Comparison of ENCODE assay signal across 9 cellular contexts in the genomic region with DNA sequence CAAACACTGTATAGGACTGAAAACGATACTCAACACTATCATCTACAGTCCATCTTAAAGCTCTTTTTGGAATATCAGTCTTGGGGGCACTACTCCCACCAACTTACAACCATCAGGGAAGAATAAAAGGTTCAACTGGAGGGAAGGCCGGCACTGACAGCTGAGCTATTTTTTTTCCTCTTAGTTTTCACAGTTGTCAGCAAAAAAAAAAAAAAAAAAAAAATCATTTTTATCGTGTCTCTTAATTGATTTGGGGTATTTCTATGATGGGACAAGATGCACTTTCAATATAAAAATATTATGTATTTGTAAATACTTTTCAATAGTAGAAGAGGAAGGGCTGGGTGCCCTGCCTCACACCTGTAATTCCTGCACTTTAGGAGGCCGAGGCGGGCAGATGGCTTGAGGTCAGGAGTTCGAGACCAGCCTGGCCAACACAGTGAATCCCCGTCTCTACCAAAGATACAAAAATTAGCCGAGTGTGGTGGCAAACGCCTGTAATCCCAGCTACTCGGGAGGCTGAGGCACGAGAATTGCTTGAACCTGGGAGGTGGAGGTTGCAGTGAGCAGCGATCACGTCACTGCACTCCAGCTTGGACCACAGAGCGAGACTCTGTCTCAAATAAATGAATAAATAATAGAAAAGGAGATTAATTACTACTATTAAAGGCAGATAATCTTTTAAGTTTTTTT. TPM values are rescaled to one million over a fixed set of nuclear protein-coding genes. Genes with fewer than 3 reads are reported as not detected.
DNase-seq lines count a peak whose midpoint lies in the region; ATAC-seq, FAIRE-seq and TF ChIP-seq lines count a peak whose summit lies in the region.
"Had no signal": no experiment of that assay in that cellular context is flagged by ENCODE, and none has a peak within 500 bp of the region (broad histone marks: within the 10 kb centered on the region; RNA-seq: fewer than 3 reads in every experiment).

No MANE protein-coding gene starts in this region.

- no peak overlapping the region for H3K9ac ChIP-seq in kidney (ENCODE audit: low read length in 2 of 2)

- no peak for ATAC-seq in activated CD8-positive, alpha-beta T cell treated with anti-CD3 and anti-CD28 coated beads, Interleukin-2, amount 10 ng/mL, durations not matched to agents 7 days and 5 days
- ATAC-seq in HG02981 (IDR thresholded peaks at IDR 0.05; ENCODE audit: unreplicated experiment) (no peak), GM21360 (IDR thresholded peaks at IDR 0.05; ENCODE audit: unreplicated experiment) (no peak)

- no peak for TF ChIP-seq POLR2A in tibial nerve (IDR thresholded peaks at IDR 0.05)

- H3K36me3 Mint-ChIP-seq in activated CD8-positive, alpha-beta T cell treated with anti-CD3 and anti-CD28 coated beads, Interleukin-2, amount 10 ng/mL, durations not matched to agents 7 days and 5 days (ENCODE audit: low read depth): peaks cover 22% of the 10 kb centered on the region

- H3K27me3 ChIP-seq in HL-60 (ENCODE audit: insufficient read depth, poor library complexity, severe bottlenecking) (no peaks in the 10 kb centered on the region), tibial nerve (no peaks in the 10 kb centered on the region)

- CTCF ChIA-PET in activated CD8-positive, alpha-beta T cell treated with anti-CD3 and anti-CD28 coated beads, Interleukin-2, amount 10 ng/mL, durations not matched to agents 7 days and 5 days (lab: Charles Lee): no interaction called here

- H3K4me1 ChIP-seq in kidney (ENCODE audit: control insufficient read depth in 1 of 2, insufficient read depth in 1 of 2, low read depth in 1 of 2, low read length in 2 of 2) (peaks cover 5 to 14% of the 10 kb centered on the region in 2 donors), tibial nerve (peaks cover 0 to 32% (median 20%) of the 10 kb centered on the region in 4 donors)

- no peaks in the 10 kb centered on the region for H3K9me3 ChIP-seq in kidney (ENCODE audit: control insufficient read depth in 1 of 2, low read length in 2 of 2)
- no peaks in the 10 kb centered on the region for H3K9me3 ChIP-seq in tibial nerve

- peaks cover 57% of the 10 kb centered on the region for H3K4me1 Mint-ChIP-seq in activated CD8-positive, alpha-beta T cell treated with anti-CD3 and anti-CD28 coated beads, Interleukin-2, amount 10 ng/mL, durations not matched to agents 7 days and 5 days (ENCODE audit: low read depth)

- H3K27me3 Mint-ChIP-seq in activated CD8-positive, alpha-beta T cell treated with anti-CD3 and anti-CD28 coated beads, Interleukin-2, amount 10 ng/mL, durations not matched to agents 7 days and 5 days (ENCODE audit: low read depth): no peaks in the 10 kb centered on the region

- POLR2A ChIA-PET in activated CD8-positive, alpha-beta T cell treated with anti-CD3 and anti-CD28 coated beads, Interleukin-2, amount 10 ng/mL, durations not matched to agents 7 days and 5 days (lab: Charles Lee): interaction anchor here (1.5 kb wide), 1 partner anchor 17 kb away, joined by 4 read pairs; no protein-coding TSS in a partner anchor

- TF ChIP-seq CTCF in AG10803 (conservative IDR thresholded peaks at IDR 0.05; ENCODE audit: low read length) (no peak), HL-60 (IDR thresholded peaks at IDR 0.05; ENCODE audit: insufficient read depth, low read length) (no peak), kidney (IDR thresholded peaks at IDR 0.05; ENCODE audit: borderline replicate concordance, extremely low read depth, insufficient read depth) (no peak), tibial nerve (IDR thresholded peaks at IDR 0.05) (no peak)

- no peaks in the 10 kb centered on the region for H3K9me3 Mint-ChIP-seq in activated CD8-positive, alpha-beta T cell treated with anti-CD3 and anti-CD28 coated beads, Interleukin-2, amount 10 ng/mL, durations not matched to agents 7 days and 5 days (ENCODE audit: insufficient read depth)

- H3K4me3 ChIP-seq in AG10803 (ENCODE audit: low read length) (peak overlapping the region; percentile 86), HL-60 (replicated peaks; ENCODE audit: insufficient read depth, low read length) (peak overlapping the region; percentile 53), kidney (ENCODE audit: low read length in 2 of 2) (no peak overlapping the region), tibial nerve (no peak overlapping the region)

- peak overlapping the region; percentile 99 for H3K4me3 Mint-ChIP-seq in activated CD8-positive, alpha-beta T cell treated with anti-CD3 and anti-CD28 coated beads, Interleukin-2, amount 10 ng/mL, durations not matched to agents 7 days and 5 days

- H3K36me3 ChIP-seq in kidney (ENCODE audit: control insufficient read depth in 1 of 2, insufficient read depth in 2 of 2, low read length in 2 of 2) (no peaks in the 10 kb centered on the region), tibial nerve (no peaks in the 10 kb centered on the region)

- FAIRE-seq in kidney (lab: Jason Lieb, UNC): no peak

- WGBS in tibial nerve, 2 donors: 87 to 88% methylated on average over 14 of the region's 14 CpGs

- no peak for TF ChIP-seq EP300 in tibial nerve (IDR thresholded peaks at IDR 0.05)

- intact Hi-C loops in kidney (cut with DNase I): no loop called here

- H3K27ac Mint-ChIP-seq in activated CD8-positive, alpha-beta T cell treated with anti-CD3 and anti-CD28 coated beads, Interleukin-2, amount 10 ng/mL, durations not matched to agents 7 days and 5 days: peak overlapping the region; percentile 77

- no peak for DNase-seq in AG10803 (ENCODE audit: low read depth)
- no peak for DNase-seq in HL-60 (ENCODE audit: low read depth in 1 of 2, low spot score in 1 of 2)
- no peak for DNase-seq in activated CD8-positive, alpha-beta T cell treated with anti-CD3 and anti-CD28 coated beads, Interleukin-2, amount 10 ng/mL, durations not matched to agents 7 days and 5 days
- peak; percentile 36 for DNase-seq in kidney
- DNase-seq in tibial nerve (ENCODE audit: low spot score in 2 of 2): no peak
- DNase-seq in NOMO-1 (lab: John Stamatoyannopoulos, UW; ENCODE audit: unreplicated experiment in 2 of 2): no peak
- DNase-seq: SHP77 had no signal

- H3K27ac ChIP-seq in HL-60 (replicated peaks) (peak overlapping the region; percentile 95), kidney (ENCODE audit: low read depth in 2 of 2, low read length in 2 of 2) (no peak overlapping the region), tibial nerve (no peak overlapping the region)

RNA-seq across cellular contexts. Expression of gene KIF18A, which starts 1.5 kb away (rescaled TPM):
- 10 to 100 TPM; 31.8 to 35.4 TPM for total RNA-seq in activated CD8-positive, alpha-beta T cell treated with anti-CD3 and anti-CD28 coated beads, Interleukin-2, amount 10 ng/mL, durations not matched to agents 7 days and 5 days
- total RNA-seq in kidney (0.50 TPM), tibial nerve (under 1 TPM in 3 of 4 donors, not detected in 1; 0.22 to 0.63 (median 0.60) TPM)
- polyA plus RNA-seq in kidney (ENCODE audit: insufficient read depth, low read depth, low replicate concordance): 0.39 TPM

RNA-seq across cellular contexts. Expression of gene METTL15, which starts 1.7 kb away (rescaled TPM):
- 10 to 100 TPM; 16.5 to 16.6 TPM for total RNA-seq in activated CD8-positive, alpha-beta T cell treated with anti-CD3 and anti-CD28 coated beads, Interleukin-2, amount 10 ng/mL, durations not matched to agents 7 days and 5 days
- total RNA-seq in kidney (14.7 TPM), tibial nerve (10 to 100 TPM in 2 of 4 donors, 1 to 10 TPM in 2; 8.7 to 14.4 (median 11.7) TPM)
- 6.4 TPM for polyA plus RNA-seq in kidney (ENCODE audit: insufficient read depth, low read depth, low replicate concordance)

Comparison
In these comparisons a context has a peak if more than half of its experiments do, and no peak if none do; other contexts are left out.
1. H3K4me3 ChIP-seq: peak in AG10803 (single experiment) and HL-60 (single experiment); none in kidney (0 of 2) and tibial nerve (0 of 4).
2. RNA of gene KIF18A, which starts 1.5 kb away (total RNA-seq): 31.8 to 35.4 TPM in activated CD8-positive, alpha-beta T cell treated with anti-CD3 and anti-CD28 coated beads, Interleukin-2, amount 10 ng/mL, durations not matched to agents 7 days and 5 days; 0.22 to 0.63 TPM in tibial nerve and 0.50 TPM in kidney (single experiment); every median in the first group is over 10 times any median in the second.